19 cellular contexts compared by ENCODE assay signal in genomic region chr18:33076601-33077000, GRCh38.
DNase-seq lines count a peak whose midpoint lies in the region; FAIRE-seq and TF ChIP-seq lines count a peak whose summit lies in the region.
"Had no signal": no experiment of that assay in that cellular context is flagged by ENCODE, and none has a peak within 500 bp of the region (broad histone marks: within the 10 kb centered on the region; RNA-seq: fewer than 3 reads in every experiment).

No MANE protein-coding gene starts in this region.

- no peaks in the 10 kb centered on the region for H3K9me3 ChIP-seq in WERI-Rb-1 (ENCODE audit: severe bottlenecking)
- H3K9me3 ChIP-seq: BE2C had no signal

- FAIRE-seq in D721Med (lab: Jason Lieb, UNC), result peak; percentile 100
- FAIRE-seq: A204.1, H1, HepG2 had no signal

- in situ Hi-C loops in G401 (cut with HindIII; ENCODE audit: low sequenced_read_pairs), result no loop called here

- no peaks in the 10 kb centered on the region for H3K36me3 ChIP-seq in WERI-Rb-1
- H3K36me3 ChIP-seq: BE2C had no signal

- TF ChIP-seq CTCF in D721Med (IDR thresholded peaks at IDR 0.05; ENCODE audit: insufficient read depth, missing control alignments), result no peak
- no peak for TF ChIP-seq CTCF in WERI-Rb-1 (IDR thresholded peaks at IDR 0.05; ENCODE audit: low read depth, low read length)

- no peak for DNase-seq in D721Med (ENCODE audit: insufficient read length, low spot score)
- peak; percentile 95 for DNase-seq in NCI-H524 treated with DMSO at 0.1 percent for 48 hours (lab: John Stamatoyannopoulos, UW)
- peak; percentile 15 for DNase-seq in WERI-Rb-1
- DNase-seq in stimulated activated CD4-positive, alpha-beta T cell treated with anti-CD3 and anti-CD28 coated beads, Interleukin-1b, Interleukin-23, amount 100 ng/mL, for 48 hours, result no peak
- no peak for DNase-seq in G401 (ENCODE audit: low spot score)
- DNase-seq in stimulated activated naive CD4-positive, alpha-beta T cell (lab: John Stamatoyannopoulos, UW), result no peak
- DNase-seq: ACHN; BE2C; C1 segment of cervical spinal cord; CD4-positive, CD25-positive, alpha-beta regulatory T cell; CD8-positive, alpha-beta memory T cell; COR-L47; DMS153; DMS79; GF-D8; H9 had no signal

- H3K27me3 ChIP-seq in WERI-Rb-1 (ENCODE audit: insufficient read depth, low read depth, severe bottlenecking), result no peaks in the 10 kb centered on the region
- H3K27me3 ChIP-seq: BE2C had no signal

- H3K4me3 ChIP-seq in WERI-Rb-1 (ENCODE audit: low read depth, low read length), result no peak overlapping the region; the same call in 1 of the 2 replicates

- no peak overlapping the region for H3K27ac ChIP-seq in WERI-Rb-1

Comparison
In these comparisons a context has a peak if more than half of its experiments do, and no peak if none do; other contexts are left out.
1. DNase-seq: peak in NCI-H524 treated with DMSO at 0.1 percent for 48 hours (single experiment) and WERI-Rb-1 (single experiment); none in D721Med (single experiment), stimulated activated CD4-positive, alpha-beta T cell treated with anti-CD3 and anti-CD28 coated beads, Interleukin-1b, Interleukin-23, amount 100 ng/mL, for 48 hours (single experiment), G401 (single experiment) and stimulated activated naive CD4-positive, alpha-beta T cell (0 of 6).